Comparison of ENCODE assay signal across 31 cellular contexts in genomic region chr10:85458274-85458673, GRCh38.
"Had no signal": no experiment of that assay in that cellular context is flagged by ENCODE, and none has a peak within 500 bp of the region (broad histone marks: within the 10 kb centered on the region; RNA-seq: fewer than 3 reads in every experiment).

No MANE protein-coding gene starts in this region.

- H3K4me1 ChIP-seq: body of pancreas, breast epithelium had no signal

- H3K36me3 ChIP-seq: breast epithelium, MG63 had no signal

- H3K9me3 ChIP-seq: body of pancreas, breast epithelium, MG63 had no signal

- H3K27ac Mint-ChIP-seq: activated CD4-positive, alpha-beta T cell treated with anti-CD3 and anti-CD28 coated beads, Interleukin-2, amount 10 ng/mL, durations not matched to agents 24 days and 14 days; activated CD8-positive, alpha-beta T cell treated with anti-CD3 and anti-CD28 coated beads, Interleukin-2, amount 10 ng/mL, durations not matched to agents 7 days and 5 days; activated naive CD4-positive, alpha-beta T cell treated with anti-CD3 and anti-CD28 coated beads, Interleukin-2, amount 50 U/mL, for 24 hours; activated naive CD8-positive, alpha-beta T cell treated with anti-CD3 and anti-CD28 coated beads, Interleukin-2, amount 10 ng/mL, durations not matched to agents 7 days and 5 days; activated T-cell treated with anti-CD3 and anti-CD28 coated beads, Interleukin-2, amount 50 U/mL, for 24 hours; activated T-helper 2 cell treated with anti-CD3 and anti-CD28 coated beads, Interferon-gamma antibody, Interleukin-2, Interleukin-4, amounts not matched to agents 10 μg/mL and 5 μg/mL and 100 μg/mL, durations not matched to agents 14 hours and 24 hours and 36 hours; T-helper 1 cell treated with Interleukin-12 subunit alpha and Interleukin-12 subunit beta and Interleukin-4 antibody, amounts not matched to agents 30 μg/mL and 1 μg/mL, for 36 hours; T-helper 2 cell treated with Interferon-gamma antibody and Interleukin-4, amounts not matched to agents 5 μg/mL and 100 μg/mL, for 36 hours had no signal

- DNase-seq: activated CD4-positive, alpha-beta T cell treated with anti-CD3 and anti-CD28 coated beads, Interleukin-2, amount 10 ng/mL, durations not matched to agents 24 days and 14 days; activated CD4-positive, alpha-beta T cell treated with anti-CD3 and anti-CD28 coated beads, Interleukin-2, amount 50 U/mL, for 4 hours; activated CD8-positive, alpha-beta T cell treated with anti-CD3 and anti-CD28 coated beads, Interleukin-2, amount 10 ng/mL, durations not matched to agents 7 days and 5 days; activated gamma-delta T cell; activated naive CD4-positive, alpha-beta T cell treated with Interleukin-2 at 50 U/mL for 16 hours; activated naive CD8-positive, alpha-beta T cell treated with anti-CD3 and anti-CD28 coated beads, Interleukin-2, amount 10 ng/mL, durations not matched to agents 7 days and 5 days; activated T-cell treated with anti-CD3 and anti-CD28 coated beads, Interleukin-2, amount 50 U/mL, for 24 hours; amygdala; body of pancreas; cerebellar nuclear complex; Karpas-422; MG63; NCI-H1048; NCI-H1105 treated with DMSO at 0.1 percent for 48 hours; NCI-H1436; NCI-H1694; NCI-H1930; NCI-H2081 treated with DMSO at 0.1 percent for 48 hours; NCI-H226; NCI-H446 treated with DMSO at 0.1 percent for 48 hours; NCI-H524; RPMI8226; SHP77 treated with DMSO at 0.1 percent for 48 hours had no signal

- H3K27me3 Mint-ChIP-seq: activated CD4-positive, alpha-beta T cell treated with anti-CD3 and anti-CD28 coated beads, Interleukin-2, amount 10 ng/mL, durations not matched to agents 24 days and 14 days; activated naive CD8-positive, alpha-beta T cell treated with anti-CD3 and anti-CD28 coated beads, Interleukin-2, amount 10 ng/mL, durations not matched to agents 7 days and 5 days had no signal

- H3K36me3 Mint-ChIP-seq: activated naive CD4-positive, alpha-beta T cell treated with anti-CD3 and anti-CD28 coated beads, Interleukin-2, amount 50 U/mL, for 24 hours; activated naive CD8-positive, alpha-beta T cell treated with anti-CD3 and anti-CD28 coated beads, Interleukin-2, amount 10 ng/mL, durations not matched to agents 7 days and 5 days had no signal

- H3K4me3 ChIP-seq: body of pancreas, breast epithelium, MG63 had no signal

- ATAC-seq: activated CD8-positive, alpha-beta T cell treated with anti-CD3 and anti-CD28 coated beads, Interleukin-2, amount 10 ng/mL, durations not matched to agents 7 days and 5 days; body of pancreas; Panc1 had no signal

- H3K4me1 Mint-ChIP-seq: activated CD4-positive, alpha-beta T cell treated with anti-CD3 and anti-CD28 coated beads, Interleukin-2, amount 10 ng/mL, durations not matched to agents 24 days and 14 days; activated naive CD4-positive, alpha-beta T cell treated with anti-CD3 and anti-CD28 coated beads, Interleukin-2, amount 50 U/mL, for 24 hours; activated naive CD8-positive, alpha-beta T cell treated with anti-CD3 and anti-CD28 coated beads, Interleukin-2, amount 10 ng/mL, durations not matched to agents 7 days and 5 days had no signal

- H3K27ac ChIP-seq: body of pancreas, breast epithelium had no signal

- H3K4me3 Mint-ChIP-seq: activated CD4-positive, alpha-beta T cell treated with anti-CD3 and anti-CD28 coated beads, Interleukin-2, amount 10 ng/mL, durations not matched to agents 24 days and 14 days; activated CD8-positive, alpha-beta T cell treated with anti-CD3 and anti-CD28 coated beads, Interleukin-2, amount 10 ng/mL, durations not matched to agents 7 days and 5 days; activated naive CD4-positive, alpha-beta T cell treated with anti-CD3 and anti-CD28 coated beads, Interleukin-2, amount 50 U/mL, for 24 hours; activated naive CD8-positive, alpha-beta T cell treated with anti-CD3 and anti-CD28 coated beads, Interleukin-2, amount 10 ng/mL, durations not matched to agents 7 days and 5 days; activated T-cell treated with anti-CD3 and anti-CD28 coated beads, Interleukin-2, amount 50 U/mL, for 24 hours; T-helper 1 cell treated with Interleukin-12 subunit alpha and Interleukin-12 subunit beta and Interleukin-4 antibody, amounts not matched to agents 30 μg/mL and 1 μg/mL, for 36 hours; T-helper 2 cell treated with Interferon-gamma antibody and Interleukin-4, amounts not matched to agents 5 μg/mL and 100 μg/mL, for 36 hours had no signal

- H3K27me3 ChIP-seq: body of pancreas, breast epithelium, MG63 had no signal

- FAIRE-seq: astrocyte, TTC549 had no signal

- H3K9me3 Mint-ChIP-seq: activated CD4-positive, alpha-beta T cell treated with anti-CD3 and anti-CD28 coated beads, Interleukin-2, amount 10 ng/mL, durations not matched to agents 24 days and 14 days; activated naive CD4-positive, alpha-beta T cell treated with anti-CD3 and anti-CD28 coated beads, Interleukin-2, amount 50 U/mL, for 24 hours; activated naive CD8-positive, alpha-beta T cell treated with anti-CD3 and anti-CD28 coated beads, Interleukin-2, amount 10 ng/mL, durations not matched to agents 7 days and 5 days; activated T-cell treated with anti-CD3 and anti-CD28 coated beads, Interleukin-2, amount 50 U/mL, for 24 hours; activated T-helper 2 cell treated with anti-CD3 and anti-CD28 coated beads, Interferon-gamma antibody, Interleukin-2, Interleukin-4, amounts not matched to agents 10 μg/mL and 5 μg/mL and 100 μg/mL, durations not matched to agents 14 hours and 24 hours and 36 hours; T-helper 1 cell treated with Interleukin-12 subunit alpha and Interleukin-12 subunit beta and Interleukin-4 antibody, amounts not matched to agents 30 μg/mL and 1 μg/mL, for 36 hours; T-helper 2 cell treated with Interferon-gamma antibody and Interleukin-4, amounts not matched to agents 5 μg/mL and 100 μg/mL, for 36 hours had no signal
